Comparison of ENCODE assay signal across 8 cellular contexts in genomic region chr3:13895155-13896105, GRCh38. TPM values are rescaled to one million over a fixed set of nuclear protein-coding genes. Genes with fewer than 3 reads are reported as not detected.
DNase-seq lines count a peak whose midpoint lies in the region; ATAC-seq and TF ChIP-seq lines count a peak whose summit lies in the region.

No MANE protein-coding gene starts in this region.

- no peaks in the 10 kb centered on the region for H3K36me3 ChIP-seq in thoracic aorta

- H3K27me3 ChIP-seq in thoracic aorta (replicated peaks; ENCODE audit: insufficient read depth) = no peaks in the 10 kb centered on the region

- H3K36me3 Mint-ChIP-seq in activated naive CD8-positive, alpha-beta T cell treated with anti-CD3 and anti-CD28 coated beads, Interleukin-2, amount 10 ng/mL, durations not matched to agents 7 days and 5 days = peaks cover 2% of the 10 kb centered on the region
- no peaks in the 10 kb centered on the region for H3K36me3 Mint-ChIP-seq in osteocyte (ENCODE audit: unreplicated experiment)

- TF ChIP-seq CTCF in osteocyte (IDR thresholded peaks at IDR 0.05) (no peak), thoracic aorta (IDR thresholded peaks at IDR 0.05) (no peak)

- H3K4me1 Mint-ChIP-seq in activated naive CD8-positive, alpha-beta T cell treated with anti-CD3 and anti-CD28 coated beads, Interleukin-2, amount 10 ng/mL, durations not matched to agents 7 days and 5 days = peaks cover 17% of the 10 kb centered on the region
- H3K4me1 Mint-ChIP-seq in osteocyte (ENCODE audit: unreplicated experiment) = peaks cover 9% of the 10 kb centered on the region

- peak overlapping the region; percentile 84 for H3K27ac Mint-ChIP-seq in activated naive CD8-positive, alpha-beta T cell treated with anti-CD3 and anti-CD28 coated beads, Interleukin-2, amount 10 ng/mL, durations not matched to agents 7 days and 5 days
- peak overlapping the region; percentile 70 for H3K27ac Mint-ChIP-seq in osteocyte (ENCODE audit: unreplicated experiment)

- peak overlapping the region; percentile 92 for H3K4me3 ChIP-seq in thoracic aorta

- H3K9me3 ChIP-seq in thoracic aorta = no peaks in the 10 kb centered on the region

- ATAC-seq in GM21529 (IDR thresholded peaks at IDR 0.05; ENCODE audit: unreplicated experiment) = peak; percentile 95
- ATAC-seq in SK-N-SH treated with all-trans-retinoic acid at 6 μM for 48 hours = peak; percentile 99
- ATAC-seq in activated naive CD8-positive, alpha-beta T cell treated with anti-CD3 and anti-CD28 coated beads, Interleukin-2, amount 10 ng/mL, durations not matched to agents 7 days and 5 days (ENCODE audit: low read depth) = peak; percentile 98
- peak; percentile 98 for ATAC-seq in thoracic aorta (ENCODE audit: insufficient number of reproducible peaks, low FRiP score, low read depth)

- H3K4me1 ChIP-seq in thoracic aorta (ENCODE audit: control insufficient read depth in 1 of 2, low read depth in 2 of 2) = peaks cover 8 to 12% of the 10 kb centered on the region in 2 donors

- H3K27ac ChIP-seq in thoracic aorta = peak overlapping the region; percentile 63 to 68

- DNase-seq in DMS114 treated with DMSO at 0.1 percent for 48 hours (lab: John Stamatoyannopoulos, UW; ENCODE audit: unreplicated experiment) (peak; percentile 81), HuH-7.5 (ENCODE audit: low spot score) (peak; percentile 44), head of caudate nucleus (peak; percentile 79 to 98 (median 94)), osteocyte (ENCODE audit: extremely low spot score, unreplicated experiment) (peak; percentile 96), thoracic aorta (ENCODE audit: low spot score) (peak; percentile 81)
- DNase-seq in activated naive CD8-positive, alpha-beta T cell treated with anti-CD3 and anti-CD28 coated beads, Interleukin-2, amount 10 ng/mL, durations not matched to agents 7 days and 5 days = peak; percentile 96

- peaks cover 4% of the 10 kb centered on the region for H3K27me3 Mint-ChIP-seq in activated naive CD8-positive, alpha-beta T cell treated with anti-CD3 and anti-CD28 coated beads, Interleukin-2, amount 10 ng/mL, durations not matched to agents 7 days and 5 days
- peaks cover 9% of the 10 kb centered on the region for H3K27me3 Mint-ChIP-seq in osteocyte (ENCODE audit: unreplicated experiment)

- POLR2A ChIA-PET in activated naive CD8-positive, alpha-beta T cell treated with anti-CD3 and anti-CD28 coated beads, Interleukin-2, amount 10 ng/mL, durations not matched to agents 7 days and 5 days (lab: Charles Lee) = interaction anchor here (0.9 to 1.1 kb wide), 2 partner anchors 229 to 283 kb away, joined by 4 to 6 read pairs; partner anchors contain the start of genes CHCHD4, LSM3, TMEM43 and XPC

- intact Hi-C loops in head of caudate nucleus (cut with DNase I) = loop anchor here (5.0 kb wide), 1 partner anchor 227 kb away; the partner anchor contains the start of gene CHCHD4

- peak overlapping the region; percentile 90 for H3K4me3 Mint-ChIP-seq in activated naive CD8-positive, alpha-beta T cell treated with anti-CD3 and anti-CD28 coated beads, Interleukin-2, amount 10 ng/mL, durations not matched to agents 7 days and 5 days
- peak overlapping the region; percentile 90 for H3K4me3 Mint-ChIP-seq in osteocyte (ENCODE audit: unreplicated experiment)

- peaks cover 11% of the 10 kb centered on the region for H3K9me3 Mint-ChIP-seq in activated naive CD8-positive, alpha-beta T cell treated with anti-CD3 and anti-CD28 coated beads, Interleukin-2, amount 10 ng/mL, durations not matched to agents 7 days and 5 days
- H3K9me3 Mint-ChIP-seq in osteocyte (ENCODE audit: unreplicated experiment) = peaks cover under 1% of the 10 kb centered on the region

TF ChIP-seq in SK-N-SH treated with all-trans-retinoic acid at 6 μM for 48 hours, 23 proteins besides CTCF, POLR2A, EP300 and RAD21:
- TF ChIP-seq PATZ1 (CRISPR knock-in tag; IDR thresholded peaks at IDR 0.05; ENCODE audit: borderline replicate concordance) (no peak), CSDC2 (CRISPR knock-in tag; IDR thresholded peaks at IDR 0.05) (no peak), BACH2 (CRISPR knock-in tag; IDR thresholded peaks at IDR 0.05; ENCODE audit: borderline replicate concordance) (no peak)

RNA-seq across cellular contexts. Expression of gene WNT7A, which starts 15.6 kb away (rescaled TPM):
- 1 to 10 TPM; 1.5 TPM for total RNA-seq in activated naive CD8-positive, alpha-beta T cell treated with anti-CD3 and anti-CD28 coated beads, Interleukin-2, amount 10 ng/mL, durations not matched to agents 7 days and 5 days
- not detected in 2 replicates for total RNA-seq in osteocyte
- total RNA-seq in thoracic aorta = not detected

Comparison
In these comparisons a context has a peak if more than half of its experiments do, and no peak if none do; other contexts are left out.
1. Peak in every context shown above with its lines: DNase-seq, ATAC-seq, H3K4me3 ChIP-seq and H3K27ac ChIP-seq.
2. DNase-seq: peak in every context shown above with its lines; median percentile 96 in activated naive CD8-positive, alpha-beta T cell treated with anti-CD3 and anti-CD28 coated beads, Interleukin-2, amount 10 ng/mL, durations not matched to agents 7 days and 5 days; 96 in osteocyte; 94 in head of caudate nucleus; 81 in DMS114 treated with DMSO at 0.1 percent for 48 hours; 81 in thoracic aorta; 44 in HuH-7.5.